In the genomic region with DNA sequence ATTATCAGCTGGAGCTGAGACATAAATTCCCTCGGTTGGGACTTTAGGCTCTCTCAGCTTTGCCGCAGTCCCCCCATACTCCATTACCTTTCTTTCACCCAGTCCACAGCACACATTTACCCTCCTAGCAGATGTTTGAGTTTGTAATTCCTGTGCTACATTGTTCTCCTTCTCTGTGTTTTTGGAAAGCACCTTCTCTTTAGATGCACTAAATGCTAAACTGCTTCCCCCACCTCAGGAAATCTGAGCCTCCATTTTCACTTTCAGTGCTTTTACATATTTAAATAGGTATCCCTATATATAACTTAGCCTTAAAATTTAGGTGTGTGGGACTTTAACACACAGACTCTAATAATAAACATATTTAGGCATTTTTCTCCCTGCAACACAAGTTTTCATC, we compare ENCODE assay signal across 12 cellular contexts.
"Had no signal": no experiment of that assay in that cellular context is flagged by ENCODE, and none has a peak within 500 bp of the region (broad histone marks: within the 10 kb centered on the region; RNA-seq: fewer than 3 reads in every experiment).

No MANE protein-coding gene starts in this region.

- H3K4me1 Mint-ChIP-seq: activated CD8-positive, alpha-beta memory T cell treated with anti-CD3 and anti-CD28 coated beads, Interleukin-2, amount 10 ng/mL, durations not matched to agents 7 days and 5 days had no signal

- H3K27ac Mint-ChIP-seq: activated CD8-positive, alpha-beta memory T cell treated with anti-CD3 and anti-CD28 coated beads, Interleukin-2, amount 10 ng/mL, durations not matched to agents 7 days and 5 days; activated naive CD4-positive, alpha-beta T cell treated with anti-CD3 and anti-CD28 coated beads, Interleukin-2, amount 50 U/mL, for 72 hours; activated T-cell treated with anti-CD3 and anti-CD28 coated beads, Interleukin-2, amount 50 U/mL, for 24 hours; brain had no signal

- H3K27ac ChIP-seq: neutrophil, right atrium auricular region had no signal

- DNase-seq: activated CD8-positive, alpha-beta memory T cell treated with anti-CD3 and anti-CD28 coated beads, Interleukin-2, amount 10 ng/mL, durations not matched to agents 7 days and 5 days; activated effector memory CD4-positive, alpha-beta T cell treated with anti-CD3 and anti-CD28 coated beads, Interleukin-2, amount 50 U/mL, for 16 hours; activated T-cell treated with anti-CD3 and anti-CD28 coated beads, Interleukin-2, amount 50 U/mL, for 24 hours; amygdala; dermis blood vessel endothelial cell; hippocampal formation; small intestine had no signal

- H3K27me3 ChIP-seq: neutrophil, right atrium auricular region had no signal

- H3K27me3 Mint-ChIP-seq: activated CD8-positive, alpha-beta memory T cell treated with anti-CD3 and anti-CD28 coated beads, Interleukin-2, amount 10 ng/mL, durations not matched to agents 7 days and 5 days; activated T-cell treated with anti-CD3 and anti-CD28 coated beads, Interleukin-2, amount 50 U/mL, for 24 hours had no signal

- H3K9me3 Mint-ChIP-seq: activated T-cell treated with anti-CD3 and anti-CD28 coated beads, Interleukin-2, amount 50 U/mL, for 24 hours; brain had no signal

- H3K4me3 ChIP-seq: right atrium auricular region had no signal

- H3K36me3 ChIP-seq: neutrophil, right atrium auricular region had no signal

- H3K4me3 Mint-ChIP-seq: activated CD8-positive, alpha-beta memory T cell treated with anti-CD3 and anti-CD28 coated beads, Interleukin-2, amount 10 ng/mL, durations not matched to agents 7 days and 5 days; activated T-cell treated with anti-CD3 and anti-CD28 coated beads, Interleukin-2, amount 50 U/mL, for 24 hours; brain had no signal

- H3K36me3 Mint-ChIP-seq: activated CD8-positive, alpha-beta memory T cell treated with anti-CD3 and anti-CD28 coated beads, Interleukin-2, amount 10 ng/mL, durations not matched to agents 7 days and 5 days; activated naive CD4-positive, alpha-beta T cell treated with anti-CD3 and anti-CD28 coated beads, Interleukin-2, amount 50 U/mL, for 72 hours; brain had no signal

- ATAC-seq: activated CD4-positive, CD25-positive, alpha-beta regulatory T cell treated with anti-CD3 and anti-CD28 coated beads, Interleukin-2, amount 50 U/mL, for 24 hours; activated CD8-positive, alpha-beta memory T cell treated with anti-CD3 and anti-CD28 coated beads, Interleukin-2, amount 10 ng/mL, durations not matched to agents 7 days and 5 days; activated naive CD4-positive, alpha-beta T cell treated with anti-CD3 and anti-CD28 coated beads, Interleukin-2, amount 50 U/mL, for 72 hours had no signal
